10 cellular contexts compared by ENCODE assay signal in the genomic region with DNA sequence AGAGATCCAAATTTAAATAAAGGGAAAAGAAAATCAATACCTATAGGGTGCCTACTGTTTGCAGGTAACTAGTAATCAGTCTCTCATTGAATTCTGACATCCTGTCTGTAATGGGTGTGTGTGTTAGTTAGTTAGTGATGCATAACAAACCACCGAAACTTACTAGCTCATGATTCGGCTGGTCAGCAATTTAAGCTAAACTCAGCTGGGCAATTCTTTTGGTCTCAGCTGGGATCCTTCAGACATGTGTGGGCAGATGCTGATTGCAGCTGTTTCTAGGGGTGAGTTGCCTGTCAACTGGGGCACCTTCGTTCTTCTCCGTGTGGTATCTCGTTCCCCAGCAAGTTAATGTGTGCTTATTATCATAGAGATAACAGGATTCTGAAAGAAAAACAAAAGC. TPM values are rescaled to one million over a fixed set of nuclear protein-coding genes. Genes with fewer than 3 reads are reported as not detected.
DNase-seq lines count a peak whose midpoint lies in the region; ATAC-seq and TF ChIP-seq lines count a peak whose summit lies in the region.
"Had no signal": no experiment of that assay in that cellular context is flagged by ENCODE, and none has a peak within 500 bp of the region (broad histone marks: within the 10 kb centered on the region; RNA-seq: fewer than 3 reads in every experiment).

No MANE protein-coding gene starts in this region.

- H3K27me3 Mint-ChIP-seq in GM23338 (ENCODE audit: insufficient read depth, low read depth, poor library complexity), result peaks cover 3% of the 10 kb centered on the region
- H3K27me3 Mint-ChIP-seq in naive B cell, result peaks cover 0 to 10% (median 0%) of the 10 kb centered on the region in 3 donors

- H3K4me3 ChIP-seq in GM23338 (no peak overlapping the region), Karpas-422 (ENCODE audit: low read length) (no peak overlapping the region), sigmoid colon (no peak overlapping the region)
- H3K4me3 ChIP-seq: SJSA1 had no signal

- H3F3A ChIP-seq in GM23338 (replicated peaks; ENCODE audit: low read depth), result no peaks in the 10 kb centered on the region

- H3K27me3 ChIP-seq in GM23338 (ENCODE audit: insufficient read depth) (no peaks in the 10 kb centered on the region), Karpas-422 (ENCODE audit: low read length) (no peaks in the 10 kb centered on the region; the same call in 1 of the 2 replicates), sigmoid colon (no peaks in the 10 kb centered on the region)
- H3K27me3 ChIP-seq: SJSA1 had no signal

- ATAC-seq in GM18870 (IDR thresholded peaks at IDR 0.05; ENCODE audit: unreplicated experiment) (peak; percentile 68), GM23338 (no peak), naive B cell (ENCODE audit: low read depth in 2 of 2) (no peak)

- H2AFZ ChIP-seq in GM23338 (0 out of 2 replicates have a peak overlapping the region, but pooled peaks have one; percentile 39), Karpas-422 (ENCODE audit: low read length) (peak overlapping the region; percentile 33; the same call in 1 of the 2 replicates)

- 68 to 77% methylated on average over 5 of the region's 5 CpGs for WGBS in sigmoid colon, 2 donors

- no peak overlapping the region for H3K9ac ChIP-seq in Karpas-422 (ENCODE audit: low read length)

- peaks cover 24% of the 10 kb centered on the region for H3K4me1 ChIP-seq in GM23338 (ENCODE audit: insufficient read depth)
- H3K4me1 ChIP-seq in Karpas-422 (ENCODE audit: low read length), result peaks cover 13% of the 10 kb centered on the region
- H3K4me1 ChIP-seq in sigmoid colon, result peaks cover 0 to 16% (median 11%) of the 10 kb centered on the region in 4 donors

- no peaks in the 10 kb centered on the region for H3K36me3 ChIP-seq in GM23338 (ENCODE audit: insufficient read depth)
- peaks cover 27% of the 10 kb centered on the region for H3K36me3 ChIP-seq in Karpas-422 (ENCODE audit: insufficient read depth, low read length)
- no peaks in the 10 kb centered on the region for H3K36me3 ChIP-seq in sigmoid colon

- no peaks in the 10 kb centered on the region for H3K9me3 Mint-ChIP-seq in GM23338
- no peaks in the 10 kb centered on the region for H3K9me3 Mint-ChIP-seq in naive B cell

- intact Hi-C loops in sigmoid colon (cut with DNase I), result loop anchor here (5.0 kb wide), 1 partner anchor 120 kb away; the partner anchor contains the start of gene ZNF496

- H3K4me1 Mint-ChIP-seq in GM23338 (peaks cover 31% of the 10 kb centered on the region), naive B cell (peaks cover 45 to 49% (median 45%) of the 10 kb centered on the region in 3 donors)

- no peak for TF ChIP-seq EP300 in sigmoid colon (IDR thresholded peaks at IDR 0.05)

- peaks cover 23% of the 10 kb centered on the region for H3K9me3 ChIP-seq in Karpas-422 (ENCODE audit: low read length)
- no peaks in the 10 kb centered on the region for H3K9me3 ChIP-seq in sigmoid colon
- H3K9me3 ChIP-seq: SJSA1 had no signal

- no peaks in the 10 kb centered on the region; the same call in 2 of the 3 replicates for H3K36me3 Mint-ChIP-seq in GM23338 (ENCODE audit: low read depth)
- H3K36me3 Mint-ChIP-seq in naive B cell, result no peaks in the 10 kb centered on the region

- no peak for TF ChIP-seq POLR2A in sigmoid colon (IDR thresholded peaks at IDR 0.05)

- H3K4me3 Mint-ChIP-seq in GM23338 (no peak overlapping the region), naive B cell (peak overlapping the region in 7 of 8 donors; percentile 41 to 67 (median 52))

- H3K9me2 ChIP-seq in GM23338 (ENCODE audit: insufficient read depth) (no peaks in the 10 kb centered on the region), Karpas-422 (replicated peaks; ENCODE audit: insufficient read depth, low read length) (no peaks in the 10 kb centered on the region)

- H3K79me2 ChIP-seq in GM23338 (replicated peaks; ENCODE audit: insufficient read depth), result peaks cover 31% of the 10 kb centered on the region
- H3K79me2 ChIP-seq in Karpas-422 (ENCODE audit: low read length), result peaks cover 36% of the 10 kb centered on the region

- H3K4me2 ChIP-seq in GM23338 (no peak overlapping the region), Karpas-422 (ENCODE audit: low read depth, low read length, poor library complexity, severe bottlenecking) (no peak overlapping the region)

- no peak overlapping the region for H3K27ac Mint-ChIP-seq in GM23338
- peak overlapping the region in 5 of 6 donors; percentile 68 to 87 (median 80) for H3K27ac Mint-ChIP-seq in naive B cell

- no peak overlapping the region for H3K27ac ChIP-seq in GM23338 (ENCODE audit: low read depth)
- no peak overlapping the region for H3K27ac ChIP-seq in Karpas-422 (ENCODE audit: low read length)
- H3K27ac ChIP-seq in sigmoid colon, result no peak overlapping the region
- H3K27ac ChIP-seq: SJSA1 had no signal

- TF ChIP-seq CTCF in GM23338 (conservative IDR thresholded peaks at IDR 0.05; ENCODE audit: low read depth in 2 of 2) (no peak), sigmoid colon (IDR thresholded peaks at IDR 0.05) (no peak)

- no peak for DNase-seq in GM23338 (ENCODE audit: low spot score)
- DNase-seq in Karpas-422, result no peak
- peak; percentile 7 for DNase-seq in naive B cell
- DNase-seq in GM03348 (ENCODE audit: low spot score), result no peak
- no peak for DNase-seq in sigmoid colon
- no peak for DNase-seq in NCI-H345 (lab: John Stamatoyannopoulos, UW)
- DNase-seq in NCI-H1092 treated with DMSO at 0.1 percent for 48 hours (lab: John Stamatoyannopoulos, UW), result no peak

- peaks cover 26% of the 10 kb centered on the region for H4K20me1 ChIP-seq in GM23338 (replicated peaks; ENCODE audit: insufficient read depth)
- H4K20me1 ChIP-seq in Karpas-422 (ENCODE audit: insufficient read depth, low read depth, low read length), result no peaks in the 10 kb centered on the region

TF ChIP-seq in GM23338, 12 proteins besides CTCF, POLR2A, EP300 and RAD21 (continues in another document):
- TF ChIP-seq, protein P1, sequence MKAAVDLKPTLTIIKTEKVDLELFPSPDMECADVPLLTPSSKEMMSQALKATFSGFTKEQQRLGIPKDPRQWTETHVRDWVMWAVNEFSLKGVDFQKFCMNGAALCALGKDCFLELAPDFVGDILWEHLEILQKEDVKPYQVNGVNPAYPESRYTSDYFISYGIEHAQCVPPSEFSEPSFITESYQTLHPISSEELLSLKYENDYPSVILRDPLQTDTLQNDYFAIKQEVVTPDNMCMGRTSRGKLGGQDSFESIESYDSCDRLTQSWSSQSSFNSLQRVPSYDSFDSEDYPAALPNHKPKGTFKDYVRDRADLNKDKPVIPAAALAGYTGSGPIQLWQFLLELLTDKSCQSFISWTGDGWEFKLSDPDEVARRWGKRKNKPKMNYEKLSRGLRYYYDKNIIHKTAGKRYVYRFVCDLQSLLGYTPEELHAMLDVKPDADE (IDR thresholded peaks at IDR 0.05), result no peak
- TF ChIP-seq ZNF331 (CRISPR knock-in tag; IDR thresholded peaks at IDR 0.05; ENCODE audit: low read depth), result no peak

RNA-seq across cellular contexts. Expression of gene ZNF124, which starts 40.2 kb away (rescaled TPM):
- total RNA-seq in GM23338 (2014; rRNA removed; shearing (Covaris generic)), result 43.9 and 45.7 TPM in 2 replicates
- polyA plus RNA-seq in GM23338 (2016; fragmentation: Nextera tagmentation; extraction: Ambion mirVana), result 18.4 and 23.2 TPM in 2 replicates
- total RNA-seq in Karpas-422 (2014; rRNA removed; shearing (Covaris generic); ENCODE audit: low replicate concordance), result 46.0 and 75.6 TPM in 2 replicates
- polyA plus RNA-seq in naive B cell (ENCODE audit: low read depth in 6 of 6), result 10 to 100 TPM in 5 of 6 donors, 1 to 10 TPM in 1; 7.9 to 17.5 (median 10.6) TPM
- 100 to 1,000 TPM in 2 of 4 donors, 10 to 100 TPM in 2; 43.2 to 122 (median 87.2) TPM for total RNA-seq in sigmoid colon
- polyA plus RNA-seq in sigmoid colon, result 1 to 10 TPM; 4.5 to 8.4 (median 8.3) TPM

RNA-seq across cellular contexts. Expression of gene VN1R5, which starts 43.9 kb away (rescaled TPM):
- total RNA-seq in GM23338 (2014; rRNA removed; shearing (Covaris generic)), result not detected in 2 replicates
- not detected in 2 replicates for polyA plus RNA-seq in GM23338 (2016; fragmentation: Nextera tagmentation; extraction: Ambion mirVana)
- total RNA-seq in Karpas-422 (2014; rRNA removed; shearing (Covaris generic); ENCODE audit: low replicate concordance), result not detected in 2 replicates
- not detected for polyA plus RNA-seq in naive B cell (ENCODE audit: low read depth in 6 of 6)
- total RNA-seq in sigmoid colon, result not detected
- not detected for polyA plus RNA-seq in sigmoid colon
- total RNA-seq: liver, SJSA1 had no signal
- polyA plus RNA-seq: liver had no signal
